Comparison of ENCODE assay signal across 10 cellular contexts in the genomic region with DNA sequence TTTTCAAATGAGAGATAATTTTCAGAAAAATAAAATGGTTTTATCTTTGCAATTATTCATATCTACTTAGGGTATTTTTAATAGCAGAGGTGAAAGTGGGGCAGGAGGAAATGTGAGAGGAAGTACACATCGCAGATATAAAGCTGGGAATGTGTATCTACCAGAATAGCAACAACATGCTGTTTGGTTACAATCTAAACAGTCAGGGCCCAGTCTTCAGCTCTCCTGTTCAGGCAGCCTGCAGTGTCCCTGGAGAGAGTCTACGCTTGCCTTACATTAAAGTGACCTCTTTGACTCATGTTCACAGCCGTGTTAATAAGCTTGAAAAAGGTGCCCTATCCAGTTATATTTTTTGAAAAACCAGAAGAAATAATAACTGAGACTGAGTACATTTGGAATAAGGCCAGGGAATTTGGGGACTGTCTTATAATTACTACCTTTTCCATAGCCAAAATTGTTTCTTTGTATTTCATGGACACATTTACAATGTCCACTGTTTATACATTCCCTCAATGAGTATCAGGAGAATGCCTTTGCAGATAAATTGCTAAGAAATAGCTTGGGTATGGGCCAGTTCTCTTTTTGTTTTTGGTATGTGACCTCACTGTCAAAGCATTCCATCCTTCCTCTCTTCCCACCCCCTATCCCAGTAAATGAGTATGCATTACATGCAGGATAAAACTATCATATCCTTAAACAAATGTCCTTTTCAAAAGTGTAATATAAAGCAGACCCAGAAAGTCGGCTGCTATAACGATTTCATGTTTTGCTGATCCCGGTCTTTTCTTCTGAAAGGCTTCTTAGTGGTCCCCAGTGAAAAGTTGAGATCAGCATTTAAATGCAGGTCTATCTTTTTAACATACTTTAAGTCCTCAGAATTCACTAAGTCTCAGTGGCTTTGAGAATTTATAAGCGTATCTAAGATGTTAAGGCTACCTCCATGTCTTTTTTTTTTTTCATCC.
A peak's percentile ranks its signal among the peaks of the same experiment; 100 is the strongest.
DNase-seq lines count a peak whose midpoint lies in the region; ATAC-seq and TF ChIP-seq lines count a peak whose summit lies in the region.
"Had no signal": no experiment of that assay in that cellular context is flagged by ENCODE, and none has a peak within 500 bp of the region (broad histone marks: within the 10 kb centered on the region; RNA-seq: fewer than 3 reads in every experiment).

No MANE protein-coding gene starts in this region.

- H3K4me3 Mint-ChIP-seq in activated B cell treated with CpG ODN at 0.5 μM for 24 hours = peak overlapping the region; percentile 39
- H3K4me3 Mint-ChIP-seq in naive thymus-derived CD8-positive, alpha-beta T cell = peak overlapping the region in 1 of 10 donors; percentile 34
- H3K4me3 Mint-ChIP-seq: activated CD8-positive, alpha-beta T cell treated with anti-CD3 and anti-CD28 coated beads for 36 hours had no signal

- CTCF ChIA-PET in activated B cell treated with CpG ODN at 0.5 μM for 24 hours (lab: Charles Lee) = interaction anchor here (0.8 kb wide), 1 partner anchor 78 kb away, joined by 3 read pairs; no protein-coding TSS in a partner anchor

- peaks cover 38% of the 10 kb centered on the region for H3K4me1 Mint-ChIP-seq in activated B cell treated with CpG ODN at 0.5 μM for 24 hours
- peaks cover 0 to 19% (median 0%) of the 10 kb centered on the region in 4 donors for H3K4me1 Mint-ChIP-seq in naive thymus-derived CD8-positive, alpha-beta T cell

- H3K9me3 Mint-ChIP-seq in activated B cell treated with CpG ODN at 0.5 μM for 24 hours = no peaks in the 10 kb centered on the region
- no peaks in the 10 kb centered on the region for H3K9me3 Mint-ChIP-seq in naive thymus-derived CD8-positive, alpha-beta T cell
- H3K9me3 Mint-ChIP-seq: activated CD8-positive, alpha-beta T cell treated with anti-CD3 and anti-CD28 coated beads for 36 hours had no signal

- H3K9me3 ChIP-seq in cardiac muscle cell (ENCODE audit: low read depth) = no peaks in the 10 kb centered on the region

- H3K27me3 ChIP-seq in cardiac muscle cell = no peaks in the 10 kb centered on the region

- TF ChIP-seq CTCF in activated B cell treated with CpG ODN at 0.5 μM for 24 hours (IDR thresholded peaks at IDR 0.05) (no peak), cardiac muscle cell (IDR thresholded peaks at IDR 0.05; ENCODE audit: low read depth, low read length) (no peak)

- ATAC-seq in activated B cell treated with CpG ODN at 0.5 μM for 24 hours (ENCODE audit: low read depth) = peak; percentile 25
- no peak for ATAC-seq in naive thymus-derived CD8-positive, alpha-beta T cell
- ATAC-seq in GM19395 (IDR thresholded peaks at IDR 0.05; ENCODE audit: unreplicated experiment) = no peak
- ATAC-seq: activated CD8-positive, alpha-beta T cell treated with anti-CD3 and anti-CD28 coated beads for 36 hours had no signal

- H3K27ac Mint-ChIP-seq in activated B cell treated with CpG ODN at 0.5 μM for 24 hours = peak overlapping the region; percentile 43
- H3K27ac Mint-ChIP-seq in naive thymus-derived CD8-positive, alpha-beta T cell = no peak overlapping the region
- H3K27ac Mint-ChIP-seq: activated CD8-positive, alpha-beta T cell treated with anti-CD3 and anti-CD28 coated beads for 36 hours had no signal

- H3K27me3 Mint-ChIP-seq in activated B cell treated with CpG ODN at 0.5 μM for 24 hours = no peaks in the 10 kb centered on the region
- no peaks in the 10 kb centered on the region for H3K27me3 Mint-ChIP-seq in naive thymus-derived CD8-positive, alpha-beta T cell
- H3K27me3 Mint-ChIP-seq: activated CD8-positive, alpha-beta T cell treated with anti-CD3 and anti-CD28 coated beads for 36 hours had no signal

- H3K4me1 ChIP-seq in cardiac muscle cell (ENCODE audit: low read depth) = peaks cover 18% of the 10 kb centered on the region

- DNase-seq in H4 (ENCODE audit: low spot score) (peak; percentile 6), activated B cell treated with CpG ODN at 0.5 μM for 24 hours (no peak), cardiac muscle cell (ENCODE audit: low read depth in 1 of 2, low spot score in 1 of 2) (peak; percentile 34 to 79), renal cortical epithelial cell (ENCODE audit: low read depth) (peak; percentile 46), DMS53 (lab: John Stamatoyannopoulos, UW) (no peak), LoVo (ENCODE audit: low spot score) (no peak)
- DNase-seq in naive thymus-derived CD8-positive, alpha-beta T cell = no peak
- DNase-seq: activated CD8-positive, alpha-beta T cell treated with anti-CD3 and anti-CD28 coated beads for 36 hours; NCI-H526 treated with DMSO at 0.1 percent for 48 hours had no signal

- H3K36me3 Mint-ChIP-seq in activated B cell treated with CpG ODN at 0.5 μM for 24 hours (ENCODE audit: low read depth) = no peaks in the 10 kb centered on the region
- no peaks in the 10 kb centered on the region for H3K36me3 Mint-ChIP-seq in naive thymus-derived CD8-positive, alpha-beta T cell

- H3K36me3 ChIP-seq in cardiac muscle cell = no peaks in the 10 kb centered on the region

- POLR2A ChIA-PET in activated B cell treated with CpG ODN at 0.5 μM for 24 hours (lab: Charles Lee) = no interaction called here
- POLR2A ChIA-PET in naive thymus-derived CD8-positive, alpha-beta T cell (lab: Charles Lee) = no interaction called here

- intact Hi-C loops in activated B cell treated with CpG ODN at 0.5 μM for 24 hours (cut with micrococcal nuclease) = loop anchor here (2.0 kb wide), 1 partner anchor 17 kb away; no protein-coding TSS in a partner anchor

- H3K27ac ChIP-seq in cardiac muscle cell = peak overlapping the region; percentile 84

- no peak overlapping the region for H3K4me3 ChIP-seq in cardiac muscle cell

Comparison
In these comparisons a context has a peak if more than half of its experiments do, and no peak if none do; other contexts are left out.
1. DNase-seq: peak in H4 (single experiment), cardiac muscle cell (2 of 2) and renal cortical epithelial cell (single experiment); none in activated B cell treated with CpG ODN at 0.5 μM for 24 hours (single experiment), DMS53 (single experiment), LoVo (single experiment) and naive thymus-derived CD8-positive, alpha-beta T cell (0 of 10).